23 cellular contexts compared by ENCODE assay signal in genomic region chr22:17744430-17744829, GRCh38. TPM values are rescaled to one million over a fixed set of nuclear protein-coding genes. Genes with fewer than 3 reads are reported as not detected.
A peak's percentile ranks its signal among the peaks of the same experiment; 100 is the strongest.
DNase-seq lines count a peak whose midpoint lies in the region; ATAC-seq and TF ChIP-seq lines count a peak whose summit lies in the region.
"Had no signal": no experiment of that assay in that cellular context is flagged by ENCODE, and none has a peak within 500 bp of the region (broad histone marks: within the 10 kb centered on the region; RNA-seq: fewer than 3 reads in every experiment).

No MANE protein-coding gene starts in this region.

- H3K4me1 ChIP-seq in CD4-positive, alpha-beta memory T cell (ENCODE audit: insufficient read depth, low read length), result no peaks in the 10 kb centered on the region
- H3K4me1 ChIP-seq in mammary epithelial cell (ENCODE audit: insufficient read depth, low read length) (peaks cover 14% of the 10 kb centered on the region), neural progenitor cell (peaks cover 11% of the 10 kb centered on the region)

- no peak overlapping the region for H3K4me3 ChIP-seq in CD4-positive, alpha-beta memory T cell (ENCODE audit: low read length in 2 of 2)
- H3K4me3 ChIP-seq in mammary epithelial cell (replicated peaks in 1 of 3; ENCODE audit: insufficient read depth in 1 of 3, low read depth in 2 of 3, low read length in 3 of 3), result no peak overlapping the region
- no peak overlapping the region for H3K4me3 ChIP-seq in neural progenitor cell
- H3K4me3 ChIP-seq: adrenal gland, esophagus muscularis mucosa, sigmoid colon had no signal

- peak overlapping the region; percentile 25 for H3K4me2 ChIP-seq in mammary epithelial cell (ENCODE audit: insufficient read depth, low read depth, low read length)
- H3K4me2 ChIP-seq in neural progenitor cell, result peak overlapping the region; percentile 13
- H3K4me2 ChIP-seq: KMS-11 had no signal

- H3K9me3 ChIP-seq in CD4-positive, alpha-beta memory T cell (ENCODE audit: control insufficient read depth in 1 of 2, low read length in 2 of 2), result no peaks in the 10 kb centered on the region
- H3K9me3 ChIP-seq in mammary epithelial cell (replicated peaks; ENCODE audit: insufficient read depth, low read length) (no peaks in the 10 kb centered on the region), neural progenitor cell (ENCODE audit: low read depth) (no peaks in the 10 kb centered on the region)
- H3K9me3 ChIP-seq: adrenal gland, esophagus muscularis mucosa, sigmoid colon had no signal

- H3K4me1 Mint-ChIP-seq in CD4-positive, alpha-beta memory T cell, result peaks cover 2 to 15% (median 5%) of the 10 kb centered on the region in 4 donors
- peaks cover 2% of the 10 kb centered on the region for H3K4me1 Mint-ChIP-seq in neural progenitor cell
- H3K4me1 Mint-ChIP-seq in activated naive CD8-positive, alpha-beta T cell treated with anti-CD3 and anti-CD28 coated beads for 36 hours, result peaks cover 4% of the 10 kb centered on the region

- H3F3A ChIP-seq in neural progenitor cell (ENCODE audit: low read depth), result peaks cover 8% of the 10 kb centered on the region

- peak overlapping the region in 4 of 7 donors; percentile 31 to 82 (median 52) for H3K27ac Mint-ChIP-seq in CD4-positive, alpha-beta memory T cell
- no peak overlapping the region for H3K27ac Mint-ChIP-seq in neural progenitor cell
- no peak overlapping the region for H3K27ac Mint-ChIP-seq in activated naive CD8-positive, alpha-beta T cell treated with anti-CD3 and anti-CD28 coated beads for 36 hours
- H3K27ac Mint-ChIP-seq: activated T-cell treated with anti-CD3 and anti-CD28 coated beads, Interleukin-2, amount 50 U/mL, for 24 hours; nephron progenitor cell; T-helper 1 cell treated with Interleukin-12 subunit alpha and Interleukin-12 subunit beta and Interleukin-4 antibody, amounts not matched to agents 30 μg/mL and 1 μg/mL, for 36 hours had no signal

- dilution Hi-C loops in mammary epithelial cell (cut with HindIII; ENCODE audit: low sequenced_read_pairs), result no loop called here

- H4K20me1 ChIP-seq in mammary epithelial cell (ENCODE audit: insufficient read depth, low read length) (no peaks in the 10 kb centered on the region), neural progenitor cell (ENCODE audit: low read depth) (peaks cover 6% of the 10 kb centered on the region)

- intact Hi-C loops in CD4-positive, alpha-beta memory T cell (cut with micrococcal nuclease), result no loop called here
- intact Hi-C loops in mammary epithelial cell (cut with micrococcal nuclease), result loop anchor here (10.0 kb wide), 2 partner anchors 330 to 380 kb away; partner anchors contain the start of gene PEX26

- H3K36me3 ChIP-seq in CD4-positive, alpha-beta memory T cell (ENCODE audit: insufficient read depth, low read length), result peaks cover 3% of the 10 kb centered on the region
- no peaks in the 10 kb centered on the region for H3K36me3 ChIP-seq in mammary epithelial cell (ENCODE audit: insufficient read depth, low read length)
- no peaks in the 10 kb centered on the region for H3K36me3 ChIP-seq in neural progenitor cell
- H3K36me3 ChIP-seq: adrenal gland, brain microvascular endothelial cell, sigmoid colon had no signal

- no peak overlapping the region for H3K9ac ChIP-seq in mammary epithelial cell (ENCODE audit: insufficient read depth, low read length)
- no peak overlapping the region for H3K9ac ChIP-seq in neural progenitor cell
- H3K9ac ChIP-seq: KMS-11 had no signal

- no peaks in the 10 kb centered on the region for H3K27me3 Mint-ChIP-seq in CD4-positive, alpha-beta memory T cell
- no peaks in the 10 kb centered on the region for H3K27me3 Mint-ChIP-seq in neural progenitor cell (ENCODE audit: insufficient read depth, low read depth)
- no peaks in the 10 kb centered on the region for H3K27me3 Mint-ChIP-seq in activated naive CD8-positive, alpha-beta T cell treated with anti-CD3 and anti-CD28 coated beads for 36 hours
- H3K27me3 Mint-ChIP-seq: activated T-cell treated with anti-CD3 and anti-CD28 coated beads, Interleukin-2, amount 50 U/mL, for 24 hours had no signal

- DNase-seq in CD4-positive, alpha-beta memory T cell, result no peak
- DNase-seq in NCI-H1092 (lab: John Stamatoyannopoulos, UW) (peak; percentile 11), mammary epithelial cell (no peak), neural progenitor cell (ENCODE audit: low spot score) (no peak), T1000 (lab: John Stamatoyannopoulos, UW) (no peak)
- no peak for DNase-seq in activated naive CD8-positive, alpha-beta T cell treated with anti-CD3 and anti-CD28 coated beads for 36 hours
- DNase-seq: activated CD8-positive, alpha-beta memory T cell treated with anti-CD3 and anti-CD28 coated beads for 24 hours; activated T-cell treated with anti-CD3 and anti-CD28 coated beads, Interleukin-2, amount 50 U/mL, for 24 hours; adrenal gland; brain microvascular endothelial cell; effector CD8-positive, alpha-beta T cell; foreskin melanocyte; GOT3; NCI-H2029; NCI-H226; nephron progenitor cell; sigmoid colon; trophoblast cell had no signal

- TF ChIP-seq CTCF in mammary epithelial cell (conservative IDR thresholded peaks at IDR 0.05 in 1 of 2, IDR thresholded peaks at IDR 0.05 in 1 of 2; ENCODE audit: extremely low read depth in 1 of 2, insufficient read depth in 1 of 2, low read depth in 1 of 2, low read length in 2 of 2) (no peak), neural progenitor cell (IDR thresholded peaks at IDR 0.05) (no peak)

- CTCF ChIA-PET in CD4-positive, alpha-beta memory T cell (lab: Charles Lee; ENCODE audit: partially characterized antibody), result interaction anchor here (0.9 to 15.7 kb wide), 9 partner anchors 10 to 572 kb away, joined by 3 to 240 read pairs (median 4); partner anchors contain the start of gene PEX26
- CTCF ChIA-PET in mammary epithelial cell (lab: Charles Lee; ENCODE audit: low non-redundant PET), result no interaction called here

- H2AFZ ChIP-seq in mammary epithelial cell (ENCODE audit: low read depth, low read length), result peak overlapping the region; percentile 58
- no peak overlapping the region for H2AFZ ChIP-seq in neural progenitor cell (replicated peaks)

- H3K27ac ChIP-seq in CD4-positive, alpha-beta memory T cell (ENCODE audit: low read depth, low read length), result no peak overlapping the region
- H3K27ac ChIP-seq in mammary epithelial cell (ENCODE audit: insufficient read depth, low read depth, low read length) (no peak overlapping the region), neural progenitor cell (no peak overlapping the region)
- H3K27ac ChIP-seq: adrenal gland, brain microvascular endothelial cell, esophagus muscularis mucosa, KMS-11, sigmoid colon had no signal

- POLR2A ChIA-PET in CD4-positive, alpha-beta memory T cell (lab: Charles Lee; ENCODE audit: partially characterized antibody), result interaction anchor here (1.3 kb wide), 1 partner anchor 41 kb away, joined by 5 read pairs; no protein-coding TSS in a partner anchor

- no peak overlapping the region for H3K4me3 Mint-ChIP-seq in CD4-positive, alpha-beta memory T cell
- H3K4me3 Mint-ChIP-seq in neural progenitor cell, result no peak overlapping the region
- H3K4me3 Mint-ChIP-seq in activated naive CD8-positive, alpha-beta T cell treated with anti-CD3 and anti-CD28 coated beads for 36 hours, result no peak overlapping the region
- H3K4me3 Mint-ChIP-seq: activated T-cell treated with anti-CD3 and anti-CD28 coated beads, Interleukin-2, amount 50 U/mL, for 24 hours; nephron progenitor cell; T-helper 1 cell treated with Interleukin-12 subunit alpha and Interleukin-12 subunit beta and Interleukin-4 antibody, amounts not matched to agents 30 μg/mL and 1 μg/mL, for 36 hours had no signal

- no peaks in the 10 kb centered on the region for H3K27me3 ChIP-seq in CD4-positive, alpha-beta memory T cell (ENCODE audit: insufficient read depth, low read length)
- H3K27me3 ChIP-seq in mammary epithelial cell (ENCODE audit: insufficient read depth, low read length), result no peaks in the 10 kb centered on the region
- no peaks in the 10 kb centered on the region for H3K27me3 ChIP-seq in neural progenitor cell
- H3K27me3 ChIP-seq: adrenal gland, brain microvascular endothelial cell, esophagus muscularis mucosa, sigmoid colon had no signal

- peaks cover 0 to 2% (median 0%) of the 10 kb centered on the region in 8 donors for H3K9me3 Mint-ChIP-seq in CD4-positive, alpha-beta memory T cell
- no peaks in the 10 kb centered on the region for H3K9me3 Mint-ChIP-seq in neural progenitor cell
- no peaks in the 10 kb centered on the region for H3K9me3 Mint-ChIP-seq in activated naive CD8-positive, alpha-beta T cell treated with anti-CD3 and anti-CD28 coated beads for 36 hours
- H3K9me3 Mint-ChIP-seq: activated T-cell treated with anti-CD3 and anti-CD28 coated beads, Interleukin-2, amount 50 U/mL, for 24 hours; nephron progenitor cell; T-helper 1 cell treated with Interleukin-12 subunit alpha and Interleukin-12 subunit beta and Interleukin-4 antibody, amounts not matched to agents 30 μg/mL and 1 μg/mL, for 36 hours had no signal

- H3K36me3 Mint-ChIP-seq in CD4-positive, alpha-beta memory T cell, result peaks cover 0 to 34% of the 10 kb centered on the region in 2 donors
- H3K36me3 Mint-ChIP-seq in neural progenitor cell, result no peaks in the 10 kb centered on the region
- no peaks in the 10 kb centered on the region for H3K36me3 Mint-ChIP-seq in activated naive CD8-positive, alpha-beta T cell treated with anti-CD3 and anti-CD28 coated beads for 36 hours

- ATAC-seq in GM19455 (IDR thresholded peaks at IDR 0.05; ENCODE audit: unreplicated experiment) (no peak), GM18511 (IDR thresholded peaks at IDR 0.05; ENCODE audit: unreplicated experiment) (no peak)

- in situ Hi-C loops in mammary epithelial cell (cut with MboI; ENCODE audit: low sequenced_read_pairs in 2 of 2), result loop anchor here in 1 of 2 donors (25.0 kb wide), 1 partner anchor 182 kb away; the partner anchor contains the start of gene SLC25A18

- no peaks in the 10 kb centered on the region for H3K79me2 ChIP-seq in mammary epithelial cell (ENCODE audit: insufficient read depth, low read length)
- H3K79me2 ChIP-seq in neural progenitor cell (ENCODE audit: low read depth), result no peaks in the 10 kb centered on the region

- 10% methylated on average over 5 of the region's 7 CpGs for WGBS in mammary epithelial cell (ENCODE audit: low coverage, missing lambda C conversion rate)

- no TSS peak for BruUV-seq in mammary epithelial cell (replicated peaks; lab: Mats Ljungman, UMichigan)

RNA-seq across cellular contexts. Expression of gene BID, which starts 29.8 kb away (rescaled TPM):
- total RNA-seq in CD4-positive, alpha-beta memory T cell, result 10 to 100 TPM; 22.0 to 23.1 TPM
- 100 to 1,000 TPM in 1 of 2 donors, 10 to 100 TPM in 1; 72.3 to 104 TPM for polyA plus RNA-seq in CD4-positive, alpha-beta memory T cell
- total RNA-seq in mammary epithelial cell, result 10 to 100 TPM; 12.3 to 25.4 TPM
- polyA plus RNA-seq in mammary epithelial cell, result 74.2 TPM
- polyA minus RNA-seq in mammary epithelial cell, result 30.1 TPM
- total RNA-seq in neural progenitor cell (ENCODE audit: low replicate concordance), result 16.6 and 29.2 TPM in 2 replicates
- total RNA-seq in activated naive CD8-positive, alpha-beta T cell treated with anti-CD3 and anti-CD28 coated beads for 36 hours, result 10 to 100 TPM; 19.6 to 22.0 TPM

Comparison
In these comparisons a context has a peak if more than half of its experiments do, and no peak if none do; other contexts are left out.
1. H3K27ac Mint-ChIP-seq: peak in CD4-positive, alpha-beta memory T cell (4 of 7); none in neural progenitor cell (single experiment) and activated naive CD8-positive, alpha-beta T cell treated with anti-CD3 and anti-CD28 coated beads for 36 hours (single experiment).